Comparison of ENCODE assay signal across 22 cellular contexts in the genomic region with DNA sequence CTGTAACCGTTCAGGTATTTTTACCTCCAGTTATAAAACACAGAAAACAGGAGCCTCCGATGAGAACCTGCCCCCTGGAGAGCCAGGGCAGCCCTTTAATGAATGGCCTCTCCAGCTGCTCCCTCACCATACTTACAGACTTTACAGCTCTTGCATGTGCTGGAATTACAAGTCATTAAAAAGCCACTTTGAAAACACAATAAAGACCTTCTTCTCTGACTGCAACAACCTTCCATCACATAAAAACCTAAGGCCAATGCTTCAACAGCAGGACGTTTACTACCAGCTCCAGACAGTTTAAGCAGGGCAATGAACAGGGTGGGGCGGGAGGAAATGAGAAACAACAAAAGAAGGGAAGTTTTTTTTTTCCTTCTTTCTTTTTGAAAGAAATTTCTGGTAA.
DNase-seq lines count a peak whose midpoint lies in the region; TF ChIP-seq lines count a peak whose summit lies in the region.
"Had no signal": no experiment of that assay in that cellular context is flagged by ENCODE, and none has a peak within 500 bp of the region (broad histone marks: within the 10 kb centered on the region; RNA-seq: fewer than 3 reads in every experiment).

No MANE protein-coding gene starts in this region.

- TF ChIP-seq EP300 in esophagus muscularis mucosa (IDR thresholded peaks at IDR 0.05), result no peak

- H3K9me3 ChIP-seq in esophagus squamous epithelium (no peaks in the 10 kb centered on the region), esophagus muscularis mucosa (no peaks in the 10 kb centered on the region)
- H3K9me3 ChIP-seq: BLaER1, tibial nerve had no signal

- peaks cover 0 to 5% (median 0%) of the 10 kb centered on the region in 3 donors for H3K36me3 ChIP-seq in esophagus squamous epithelium
- peaks cover 0 to 3% (median under 1%) of the 10 kb centered on the region in 4 donors for H3K36me3 ChIP-seq in esophagus muscularis mucosa
- H3K36me3 ChIP-seq: BLaER1 had no signal

- H3K4me3 ChIP-seq in esophagus squamous epithelium (no peak overlapping the region), esophagus muscularis mucosa (no peak overlapping the region)
- H3K4me3 ChIP-seq: BLaER1, lung, tibial nerve had no signal

- WGBS in esophagus squamous epithelium, 2 donors, result 42 to 60% methylated on average over 4 of the region's 4 CpGs
- 48% methylated on average over 4 of the region's 4 CpGs for WGBS in esophagus muscularis mucosa

- H3K27ac ChIP-seq in esophagus squamous epithelium, result no peak overlapping the region
- no peak overlapping the region for H3K27ac ChIP-seq in esophagus muscularis mucosa (replicated peaks in 1 of 4)
- H3K27ac ChIP-seq: 22Rv1, BLaER1, RWPE1, tibial nerve had no signal

- H3K36me3 Mint-ChIP-seq in neural crest cell (ENCODE audit: low read depth), result peaks cover 1% of the 10 kb centered on the region

- H3K27ac Mint-ChIP-seq in neural crest cell (ENCODE audit: unreplicated experiment), result peak overlapping the region; percentile 7
- H3K27ac Mint-ChIP-seq: activated B cell treated with CpG ODN at 0.5 μM for 24 hours; activated CD8-positive, alpha-beta memory T cell treated with anti-CD3 and anti-CD28 coated beads, Interleukin-2, amount 10 ng/mL, durations not matched to agents 7 days and 5 days; immature natural killer cell had no signal

- TF ChIP-seq CTCF in neural crest cell (conservative IDR thresholded peaks at IDR 0.05), result no peak
- no peak for TF ChIP-seq CTCF in esophagus squamous epithelium (IDR thresholded peaks at IDR 0.05)
- TF ChIP-seq CTCF in esophagus muscularis mucosa (IDR thresholded peaks at IDR 0.05), result no peak

- H3K9me3 Mint-ChIP-seq in neural crest cell, result no peaks in the 10 kb centered on the region
- H3K9me3 Mint-ChIP-seq: activated B cell treated with CpG ODN at 0.5 μM for 24 hours, immature natural killer cell had no signal

- TF ChIP-seq POLR2A in esophagus squamous epithelium (IDR thresholded peaks at IDR 0.05), result no peak
- TF ChIP-seq POLR2A in esophagus muscularis mucosa (IDR thresholded peaks at IDR 0.05; ENCODE audit: low read depth), result no peak

- peaks cover 10% of the 10 kb centered on the region for H3K4me1 Mint-ChIP-seq in neural crest cell
- H3K4me1 Mint-ChIP-seq: activated B cell treated with CpG ODN at 0.5 μM for 24 hours had no signal

- H3K27me3 ChIP-seq in esophagus squamous epithelium (no peaks in the 10 kb centered on the region), esophagus muscularis mucosa (no peaks in the 10 kb centered on the region)
- H3K27me3 ChIP-seq: BLaER1, tibial nerve had no signal

- intact Hi-C loops in esophagus squamous epithelium (cut with DNase I), result no loop called here
- intact Hi-C loops in esophagus muscularis mucosa (cut with DNase I), result no loop called here

- H3K27me3 Mint-ChIP-seq in neural crest cell (ENCODE audit: low read depth), result no peaks in the 10 kb centered on the region
- H3K27me3 Mint-ChIP-seq: activated CD8-positive, alpha-beta memory T cell treated with anti-CD3 and anti-CD28 coated beads, Interleukin-2, amount 10 ng/mL, durations not matched to agents 7 days and 5 days had no signal

- H3K4me3 Mint-ChIP-seq in neural crest cell, result no peak overlapping the region
- H3K4me3 Mint-ChIP-seq: activated B cell treated with CpG ODN at 0.5 μM for 24 hours; activated CD8-positive, alpha-beta memory T cell treated with anti-CD3 and anti-CD28 coated beads, Interleukin-2, amount 10 ng/mL, durations not matched to agents 7 days and 5 days; immature natural killer cell had no signal

- DNase-seq in DMS 273 (lab: John Stamatoyannopoulos, UW; ENCODE audit: unreplicated experiment) (peak; percentile 11), DMS 273 treated with DMSO at 0.1 percent for 48 hours (lab: John Stamatoyannopoulos, UW) (no peak), LHCN-M2 (ENCODE audit: low read depth) (peak; percentile 14), foreskin melanocyte (peak; percentile 24), neural crest cell (ENCODE audit: low read depth, low spot score) (no peak), esophagus squamous epithelium (lab: John Stamatoyannopoulos, UW) (no peak), NCI-H1694 (lab: John Stamatoyannopoulos, UW) (no peak), esophagus muscularis mucosa (ENCODE audit: extremely low spot score) (no peak)
- DNase-seq: activated B cell treated with CpG ODN at 0.5 μM for 24 hours; activated CD8-positive, alpha-beta memory T cell treated with anti-CD3 and anti-CD28 coated beads, Interleukin-2, amount 10 ng/mL, durations not matched to agents 7 days and 5 days; activated effector memory CD4-positive, alpha-beta T cell treated with anti-CD3 and anti-CD28 coated beads, Interleukin-2, amount 50 U/mL, for 16 hours; DMS79; immature natural killer cell; Karpas-422; NCI-H1417 treated with DMSO at 0.1 percent for 48 hours; stimulated activated naive CD4-positive, alpha-beta T cell; SW 1271 had no signal

- H3K4me1 ChIP-seq in esophagus squamous epithelium, result no peaks in the 10 kb centered on the region
- H3K4me1 ChIP-seq in esophagus muscularis mucosa, result peaks cover 0 to 7% (median 0%) of the 10 kb centered on the region in 4 donors
- H3K4me1 ChIP-seq: BLaER1 had no signal

Comparison
In these comparisons a context has a peak if more than half of its experiments do, and no peak if none do; other contexts are left out.
1. DNase-seq: peak in DMS 273 (single experiment), LHCN-M2 (single experiment) and foreskin melanocyte (single experiment); none in DMS 273 treated with DMSO at 0.1 percent for 48 hours (single experiment), neural crest cell (single experiment), esophagus squamous epithelium (single experiment), NCI-H1694 (single experiment) and esophagus muscularis mucosa (single experiment).